Comparison of ENCODE assay signal across 26 cellular contexts in the genomic region with DNA sequence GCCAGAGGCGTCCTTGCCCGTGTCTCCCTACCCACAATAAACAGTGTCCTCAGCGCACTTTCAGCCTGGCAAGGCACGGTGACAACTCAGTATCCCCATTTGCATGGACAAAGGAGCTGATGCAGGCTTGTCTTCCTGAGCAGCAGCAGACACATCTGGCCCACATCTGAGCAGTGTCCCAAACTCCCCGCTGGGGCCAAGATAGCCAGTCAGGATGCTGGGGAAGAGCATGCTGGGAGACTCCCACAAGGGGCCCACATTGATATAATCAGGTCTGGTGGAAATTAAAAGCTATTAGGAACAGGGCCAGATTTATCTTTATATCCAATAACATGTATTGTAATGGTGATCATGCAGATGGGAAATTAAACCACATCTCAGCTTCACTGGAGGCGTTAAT. TPM values are rescaled to one million over a fixed set of nuclear protein-coding genes. Genes with fewer than 3 reads are reported as not detected.
"Had no signal": no experiment of that assay in that cellular context is flagged by ENCODE, and none has a peak within 500 bp of the region (broad histone marks: within the 10 kb centered on the region; RNA-seq: fewer than 3 reads in every experiment).

No MANE protein-coding gene starts in this region.

- H3K36me3 ChIP-seq: lower lobe of right lung, sigmoid colon, thoracic aorta, tibial nerve, upper lobe of left lung had no signal

- H3K4me3 ChIP-seq: esophagus muscularis mucosa, lower lobe of right lung, sigmoid colon, stomach, thoracic aorta, tibial nerve, upper lobe of left lung had no signal

- H3K4me1 Mint-ChIP-seq: immature natural killer cell; memory B cell; stimulated activated effector memory CD8-positive, alpha-beta T cell treated with anti-CD3 and anti-CD28 coated beads, Interleukin-12 subunit alpha, Interleukin-12 subunit beta, amount 100 ng/mL, for 72 hours had no signal

- DNase-seq: effector memory CD4-positive, alpha-beta T cell; foreskin melanocyte; immature natural killer cell; islet precursor cell; kidney glomerular epithelial cell; left ventricle myocardium superior; lower lobe of right lung; right cardiac atrium; sigmoid colon; stimulated activated CD4-positive, alpha-beta T cell treated with anti-CD3 and anti-CD28 coated beads, Interleukin-2, amount 100 ng/mL, for 24 hours; stimulated activated CD4-positive, alpha-beta T cell treated with anti-CD3 and anti-CD28 coated beads, Interleukin-4, amount 100 ng/mL, for 24 hours; stimulated activated naive CD4-positive, alpha-beta T cell treated with Interleukin-2 at 50 U/mL for 16 hours; stomach; upper lobe of left lung had no signal

- H2AFZ ChIP-seq: parathyroid adenoma had no signal

- H3K4me1 ChIP-seq: esophagus muscularis mucosa, lower lobe of right lung, parathyroid adenoma, sigmoid colon, stomach, tibial nerve, upper lobe of left lung had no signal

- H3K27ac ChIP-seq: esophagus muscularis mucosa, lower lobe of right lung, parathyroid adenoma, sigmoid colon, stomach, thoracic aorta, tibial nerve, upper lobe of left lung had no signal

- H3K9me3 Mint-ChIP-seq: immature natural killer cell; memory B cell; natural killer cell treated with Interleukin-12 subunit alpha and Interleukin-12 subunit beta and Interleukin-15 and Interleukin-18, amount 100 ng/mL, for 72 hours; neural crest cell; stimulated activated effector memory CD8-positive, alpha-beta T cell treated with anti-CD3 and anti-CD28 coated beads, Interleukin-12 subunit alpha, Interleukin-12 subunit beta, amount 100 ng/mL, for 72 hours had no signal

- H3K9me3 ChIP-seq: esophagus muscularis mucosa, lower lobe of right lung, sigmoid colon, stomach, thoracic aorta, tibial nerve, upper lobe of left lung had no signal

- ATAC-seq: left ventricle myocardium superior; lower lobe of right lung; natural killer cell treated with Interleukin-12 subunit alpha and Interleukin-12 subunit beta and Interleukin-15 and Interleukin-18, amount 100 ng/mL, for 72 hours; right cardiac atrium; stimulated activated effector memory CD8-positive, alpha-beta T cell treated with anti-CD3 and anti-CD28 coated beads, Interleukin-12 subunit alpha, Interleukin-12 subunit beta, amount 100 ng/mL, for 72 hours had no signal

- H3K27ac Mint-ChIP-seq: immature natural killer cell; memory B cell; natural killer cell treated with Interleukin-12 subunit alpha and Interleukin-12 subunit beta and Interleukin-15 and Interleukin-18, amount 100 ng/mL, for 72 hours; progenitor cell of endocrine pancreas; stimulated activated effector memory CD8-positive, alpha-beta T cell treated with anti-CD3 and anti-CD28 coated beads, Interleukin-12 subunit alpha, Interleukin-12 subunit beta, amount 100 ng/mL, for 72 hours had no signal

- H3K27me3 ChIP-seq: sigmoid colon, tibial nerve, upper lobe of left lung had no signal

- H3K36me3 Mint-ChIP-seq: immature natural killer cell; memory B cell; natural killer cell treated with Interleukin-12 subunit alpha and Interleukin-12 subunit beta and Interleukin-15 and Interleukin-18, amount 100 ng/mL, for 72 hours; stimulated activated effector memory CD8-positive, alpha-beta T cell treated with anti-CD3 and anti-CD28 coated beads, Interleukin-12 subunit alpha, Interleukin-12 subunit beta, amount 100 ng/mL, for 72 hours had no signal

- H3K4me3 Mint-ChIP-seq: immature natural killer cell; memory B cell; natural killer cell treated with Interleukin-12 subunit alpha and Interleukin-12 subunit beta and Interleukin-15 and Interleukin-18, amount 100 ng/mL, for 72 hours; neural crest cell; stimulated activated effector memory CD8-positive, alpha-beta T cell treated with anti-CD3 and anti-CD28 coated beads, Interleukin-12 subunit alpha, Interleukin-12 subunit beta, amount 100 ng/mL, for 72 hours had no signal

- H3K9ac ChIP-seq: parathyroid adenoma had no signal

- H3K79me2 ChIP-seq: parathyroid adenoma had no signal

RNA-seq across cellular contexts. Expression of a gene that starts 24.7 kb away (rescaled TPM):
- total RNA-seq: endothelial cell of umbilical vein, fibroblast of lung, osteoblast had no signal
- polyA plus RNA-seq: endothelial cell of umbilical vein, fibroblast of lung, immature natural killer cell had no signal

RNA-seq across cellular contexts. Expression of a gene that starts 52.2 kb away (rescaled TPM):
- total RNA-seq: osteoblast, thoracic aorta had no signal
